Comparison of ENCODE assay signal across 9 cellular contexts in genomic region chr11:62603072-62603408, GRCh38. TPM values are rescaled to one million over a fixed set of nuclear protein-coding genes. Genes with fewer than 3 reads are reported as not detected.
DNase-seq lines count a peak whose midpoint lies in the region; ATAC-seq lines count a peak whose summit lies in the region.
"Had no signal": no experiment of that assay in that cellular context is flagged by ENCODE, and none has a peak within 500 bp of the region (broad histone marks: within the 10 kb centered on the region; RNA-seq: fewer than 3 reads in every experiment).

No MANE protein-coding gene starts in this region.

- no peaks in the 10 kb centered on the region for H3K9me3 ChIP-seq in duodenal mucosa (ENCODE audit: control insufficient read depth in 1 of 2, low read length in 2 of 2)

- no peak overlapping the region for H2AFZ ChIP-seq in ACC112 (ENCODE audit: low read length, unreplicated experiment)

- ATAC-seq in naive thymus-derived CD8-positive, alpha-beta T cell, result no peak
- ATAC-seq in GM21390 (IDR thresholded peaks at IDR 0.05; ENCODE audit: unreplicated experiment), result no peak

- no peaks in the 10 kb centered on the region for H3K9me3 Mint-ChIP-seq in naive thymus-derived CD8-positive, alpha-beta T cell

- H3K27me3 Mint-ChIP-seq in naive thymus-derived CD8-positive, alpha-beta T cell, result no peaks in the 10 kb centered on the region

- H3K27ac ChIP-seq in ACC112 (ENCODE audit: low read depth, low read length), result no peak overlapping the region
- H3K27ac ChIP-seq in duodenal mucosa (ENCODE audit: low read depth, low read length), result no peak overlapping the region

- POLR2A ChIA-PET in naive thymus-derived CD8-positive, alpha-beta T cell (lab: Charles Lee), result interaction anchor here (1.0 to 9.9 kb wide), 6 partner anchors 8 to 183 kb away, joined by 3 to 166 read pairs (median 7); partner anchors contain the start of genes C11orf98, CSKMT, EML3 and ROM1

- peak overlapping the region; percentile 54 to 82 (median 70) for H3K4me3 Mint-ChIP-seq in naive thymus-derived CD8-positive, alpha-beta T cell

- peaks cover 38 to 63% (median 59%) of the 10 kb centered on the region in 4 donors for H3K4me1 Mint-ChIP-seq in naive thymus-derived CD8-positive, alpha-beta T cell

- peaks cover 33% of the 10 kb centered on the region for H3K79me2 ChIP-seq in ACC112 (ENCODE audit: control insufficient read depth, insufficient read depth, low read length, unreplicated experiment)

- no peaks in the 10 kb centered on the region for H3K27me3 ChIP-seq in ACC112 (ENCODE audit: insufficient read depth, low read length)
- H3K27me3 ChIP-seq in duodenal mucosa (ENCODE audit: control insufficient read depth in 1 of 2, insufficient read depth in 2 of 2, low read length in 2 of 2), result no peaks in the 10 kb centered on the region

- peak overlapping the region; percentile 63 to 89 for H3K9ac ChIP-seq in duodenal mucosa (ENCODE audit: low read depth in 1 of 2, low read length in 2 of 2)

- H3K36me3 ChIP-seq in ACC112 (ENCODE audit: insufficient read depth, low read length) (peaks cover 19% of the 10 kb centered on the region; the same call in 1 of the 2 replicates), duodenal mucosa (ENCODE audit: control insufficient read depth in 1 of 2, insufficient read depth in 2 of 2, low read length in 2 of 2) (peaks cover 8 to 16% of the 10 kb centered on the region in 2 donors)

- peaks cover 0 to 67% (median 36%) of the 10 kb centered on the region in 3 donors for H3K36me3 Mint-ChIP-seq in naive thymus-derived CD8-positive, alpha-beta T cell

- H3K4me3 ChIP-seq in ACC112 (ENCODE audit: low read depth, low read length) (peak overlapping the region; percentile 92), duodenal mucosa (ENCODE audit: low read depth in 1 of 2, low read length in 2 of 2) (peak overlapping the region; percentile 87 to 91)

- peak overlapping the region in 9 of 10 donors; percentile 39 to 86 (median 64) for H3K27ac Mint-ChIP-seq in naive thymus-derived CD8-positive, alpha-beta T cell

- DNase-seq in HT-29 (ENCODE audit: low spot score), result peak; percentile 78
- DNase-seq in naive thymus-derived CD8-positive, alpha-beta T cell, result no peak
- no peak for DNase-seq in superior temporal gyrus (ENCODE audit: extremely low spot score)
- DNase-seq in GM19240 (ENCODE audit: insufficient read length, low spot score), result no peak
- DNase-seq in OCI-M2 (lab: John Stamatoyannopoulos, UW; ENCODE audit: unreplicated experiment), result no peak
- DNase-seq: T1000 had no signal

- H3K4me1 ChIP-seq in ACC112 (ENCODE audit: control insufficient read depth, insufficient read depth, low read length, unreplicated experiment) (peaks cover 21% of the 10 kb centered on the region), duodenal mucosa (ENCODE audit: control insufficient read depth in 1 of 2, insufficient read depth in 2 of 2, low read length in 2 of 2) (peaks cover 23 to 24% of the 10 kb centered on the region in 2 donors)

RNA-seq across cellular contexts. Expression of gene MTA2, which starts 1.4 kb away (rescaled TPM):
- 223 and 229 TPM in 2 replicates for total RNA-seq in HT-29 (2014; rRNA removed; shearing (Covaris generic))
- 100 to 1,000 TPM; 170 to 178 TPM for total RNA-seq in naive thymus-derived CD8-positive, alpha-beta T cell
- polyA plus RNA-seq in naive thymus-derived CD8-positive, alpha-beta T cell, result 10 to 100 TPM; 15.8 to 32.6 (median 21.5) TPM

RNA-seq across cellular contexts. Expression of gene EML3, which starts 9.5 kb away (rescaled TPM):
- 72.3 and 72.5 TPM in 2 replicates for total RNA-seq in HT-29 (2014; rRNA removed; shearing (Covaris generic))
- total RNA-seq in naive thymus-derived CD8-positive, alpha-beta T cell, result 100 to 1,000 TPM; 251 to 255 TPM
- polyA plus RNA-seq in naive thymus-derived CD8-positive, alpha-beta T cell, result 10 to 100 TPM; 14.8 to 23.7 (median 15.7) TPM

RNA-seq across cellular contexts. Expression of gene ROM1, which starts 10.0 kb away (rescaled TPM):
- total RNA-seq in HT-29 (2014; rRNA removed; shearing (Covaris generic)), result 10.9 and 13.6 TPM in 2 replicates
- total RNA-seq in naive thymus-derived CD8-positive, alpha-beta T cell, result 1 to 10 TPM; 5.4 to 6.1 TPM
- polyA plus RNA-seq in naive thymus-derived CD8-positive, alpha-beta T cell, result 1 to 10 TPM in 2 of 3 donors, under 1 TPM in 1; 0.82 to 1.9 (median 1.8) TPM

RNA-seq across cellular contexts. Expression of gene TUT1, which starts 11.7 kb away (rescaled TPM):
- 19.3 and 25.1 TPM in 2 replicates for total RNA-seq in HT-29 (2014; rRNA removed; shearing (Covaris generic))
- 10 to 100 TPM; 46.4 to 50.9 TPM for total RNA-seq in naive thymus-derived CD8-positive, alpha-beta T cell
- 10 to 100 TPM; 12.8 to 24.4 (median 16.9) TPM for polyA plus RNA-seq in naive thymus-derived CD8-positive, alpha-beta T cell

RNA-seq across cellular contexts. Expression of gene B3GAT3, which starts 18.7 kb away (rescaled TPM):
- 63.1 and 82.8 TPM in 2 replicates for total RNA-seq in HT-29 (2014; rRNA removed; shearing (Covaris generic))
- 10 to 100 TPM; 79.8 to 83.8 TPM for total RNA-seq in naive thymus-derived CD8-positive, alpha-beta T cell
- polyA plus RNA-seq in naive thymus-derived CD8-positive, alpha-beta T cell, result 10 to 100 TPM; 35.6 to 51.3 (median 40.3) TPM
